In the genomic region with DNA sequence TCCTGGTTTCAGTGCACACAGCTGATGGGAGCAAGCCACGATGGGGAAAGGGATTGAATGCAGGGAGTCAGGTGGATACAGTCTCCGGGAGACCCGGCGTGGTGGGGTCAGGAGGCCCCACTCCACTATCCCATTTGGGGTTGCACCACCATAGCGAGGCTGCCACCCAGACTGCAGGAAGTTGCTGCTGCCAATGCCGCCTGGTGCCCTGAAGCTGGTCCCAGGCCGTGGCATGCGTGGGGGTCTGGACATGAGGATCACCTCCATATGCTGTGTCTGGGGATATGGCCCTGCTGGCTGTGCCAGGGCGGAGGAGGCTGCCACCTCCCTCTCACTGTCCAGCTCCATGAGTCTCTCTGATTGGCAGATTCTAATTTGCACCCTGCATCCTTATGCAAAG, we compare ENCODE assay signal across 20 cellular contexts. TPM values are rescaled to one million over a fixed set of nuclear protein-coding genes. Genes with fewer than 3 reads are reported as not detected.
A peak's percentile ranks its signal among the peaks of the same experiment; 100 is the strongest.
DNase-seq lines count a peak whose midpoint lies in the region; ATAC-seq, FAIRE-seq and TF ChIP-seq lines count a peak whose summit lies in the region.
"Had no signal": no experiment of that assay in that cellular context is flagged by ENCODE, and none has a peak within 500 bp of the region (broad histone marks: within the 10 kb centered on the region; RNA-seq: fewer than 3 reads in every experiment).

No MANE protein-coding gene starts in this region.

- H3K18ac ChIP-seq in H1 (ENCODE audit: extremely low read depth, low read length) = no peak overlapping the region
- H3K18ac ChIP-seq in mesenchymal stem cell (ENCODE audit: low read depth in 1 of 2, low read length in 2 of 2) = no peak overlapping the region

- no peak overlapping the region for H3K23ac ChIP-seq in H1 (ENCODE audit: insufficient read length)
- H3K23ac ChIP-seq in mesenchymal stem cell (ENCODE audit: low read length in 2 of 2) = no peak overlapping the region

- H4K5ac ChIP-seq in H1 (ENCODE audit: insufficient read length, low read depth, low read length) = no peak overlapping the region

- H3K36me3 ChIP-seq in left ventricle myocardium inferior (no peaks in the 10 kb centered on the region), H1 (ENCODE audit: control insufficient read depth in 2 of 4, insufficient read depth in 4 of 4, low read length in 3 of 4) (no peaks in the 10 kb centered on the region), mesenchymal stem cell (ENCODE audit: control insufficient read depth in 1 of 2, insufficient read depth in 2 of 2, low read depth in 1 of 2, low read length in 2 of 2) (peaks cover 31 to 65% of the 10 kb centered on the region in 2 experiments), sigmoid colon (peaks cover 0 to 12% (median 9%) of the 10 kb centered on the region in 4 donors)

- no peak overlapping the region for H3K4ac ChIP-seq in H1 (replicated peaks; ENCODE audit: insufficient read length, low read depth, low read length)
- H3K4ac ChIP-seq in mesenchymal stem cell (ENCODE audit: low read depth in 1 of 2, low read length in 2 of 2) = no peak overlapping the region

- H4K8ac ChIP-seq in H1 (ENCODE audit: extremely low read depth, insufficient read depth, low read length) (peak overlapping the region; percentile 4; the same call in 1 of the 2 replicates), mesenchymal stem cell (ENCODE audit: low read length) (no peak overlapping the region)

- 79% methylated on average over 7 of the region's 9 CpGs; no CpG with 5 or more reads in 1 of the 2 experiments for WGBS in H1 (ENCODE audit: extremely low coverage in 1 of 2, insufficient coverage in 1 of 2, insufficient read length in 1 of 2, insufficient replicate concordance in 2 of 2, low coverage in 1 of 2, low lambda C conversion rate in 2 of 2, missing lambda C conversion rate in 1 of 2), 2 experiments
- WGBS in mesenchymal stem cell = 87% methylated on average over 9 of the region's 9 CpGs
- WGBS in sigmoid colon, 2 donors = 80 to 83% methylated on average over 9 of the region's 9 CpGs

- TF ChIP-seq RAD21 in H1 (IDR thresholded peaks at IDR 0.05 in 1 of 2, conservative IDR thresholded peaks at IDR 0.05 in 1 of 2; ENCODE audit: low read depth in 2 of 2, low read length in 2 of 2) = no peak

- H3K4me2 ChIP-seq in H1 (ENCODE audit: insufficient read depth in 1 of 2, low read depth in 2 of 2, low read length in 2 of 2) = no peak overlapping the region
- H3K4me2 ChIP-seq in mesenchymal stem cell (ENCODE audit: low read length, poor library complexity, severe bottlenecking) = no peak overlapping the region
- H3K4me2 ChIP-seq: GM23338 had no signal

- H3K9me3 ChIP-seq in left ventricle myocardium inferior (replicated peaks) (no peaks in the 10 kb centered on the region), H1 (ENCODE audit: insufficient read depth in 2 of 2, low read depth in 1 of 2, low read length in 1 of 2) (peaks cover 0 to 5% of the 10 kb centered on the region in 2 experiments; a peak in 1 of 4 replicates), mesenchymal stem cell (ENCODE audit: control insufficient read depth, low read length) (no peaks in the 10 kb centered on the region), sigmoid colon (no peaks in the 10 kb centered on the region)

- no peak overlapping the region for H2AK5ac ChIP-seq in H1 (ENCODE audit: low read depth, low read length)
- H2AK5ac ChIP-seq in mesenchymal stem cell (ENCODE audit: low read length, severe bottlenecking) = no peak overlapping the region

- no peak overlapping the region for H2AFZ ChIP-seq in H1 (ENCODE audit: low read length)
- no peak overlapping the region for H2AFZ ChIP-seq in mesenchymal stem cell (ENCODE audit: low read depth, low read length)
- H2AFZ ChIP-seq: GM23338 had no signal

- H3K79me2 ChIP-seq in H1 (ENCODE audit: control insufficient read depth in 1 of 2, insufficient read depth in 2 of 2, low read length in 2 of 2) = no peaks in the 10 kb centered on the region

- TF ChIP-seq CTCF in left ventricle myocardium inferior (IDR thresholded peaks at IDR 0.05; ENCODE audit: borderline replicate concordance) = no peak
- TF ChIP-seq CTCF in H1 (IDR thresholded peaks at IDR 0.05; ENCODE audit: control extremely low read depth in 1 of 3, insufficient read depth in 1 of 3, low read depth in 1 of 3, low read length in 3 of 3) = no peak
- no peak for TF ChIP-seq CTCF in sigmoid colon (IDR thresholded peaks at IDR 0.05)

- DNase-seq in left ventricle myocardium superior (peak; percentile 3), left ventricle myocardium inferior (no peak), H1 (ENCODE audit: low read depth in 1 of 2, low spot score in 2 of 2) (no peak), mesenchymal stem cell (no peak), sigmoid colon (peak; percentile 59), RPMI8226 (no peak), NCI-H748 treated with DMSO at 0.1 percent for 48 hours (lab: John Stamatoyannopoulos, UW) (no peak)
- DNase-seq: ACHN; CD8-positive, alpha-beta T cell; COR-L47; DMS153; DMS79 treated with DMSO at 0.1 percent for 48 hours; EL; H9 had no signal

- TF ChIP-seq POLR2A in H1 (IDR thresholded peaks at IDR 0.05; ENCODE audit: control extremely low read depth in 1 of 2, low read depth in 2 of 2, low read length in 2 of 2) (no peak), sigmoid colon (IDR thresholded peaks at IDR 0.05) (no peak)

- H3K79me1 ChIP-seq in H1 (ENCODE audit: low read depth, low read length) (no peaks in the 10 kb centered on the region), mesenchymal stem cell (replicated peaks; ENCODE audit: low read length, poor library complexity, severe bottlenecking) (peaks cover 66% of the 10 kb centered on the region)

- no peak overlapping the region for H2BK15ac ChIP-seq in H1 (ENCODE audit: low read length)
- H2BK15ac ChIP-seq in mesenchymal stem cell (ENCODE audit: low read depth, poor library complexity, severe bottlenecking) = no peak overlapping the region

- no peak for ATAC-seq in left ventricle myocardium superior
- no peak for ATAC-seq in HG03045 (IDR thresholded peaks at IDR 0.05; ENCODE audit: unreplicated experiment)
- ATAC-seq: CD8-positive, alpha-beta T cell; GM23338 had no signal

- H3K56ac ChIP-seq in H1 (replicated peaks; ENCODE audit: insufficient read length, low read depth, low read length) = no peak overlapping the region

- H3K9ac ChIP-seq in H1 (replicated peaks in 1 of 4; ENCODE audit: extremely low read depth in 1 of 4, low read depth in 3 of 4, low read length in 3 of 4) (no peak overlapping the region), mesenchymal stem cell (ENCODE audit: low read length) (no peak overlapping the region)

- TF ChIP-seq EP300 in H1 (IDR thresholded peaks at IDR 0.05; ENCODE audit: borderline replicate concordance in 1 of 2, low read depth in 2 of 2, low read length in 2 of 2) (no peak), sigmoid colon (IDR thresholded peaks at IDR 0.05) (no peak)

- H2BK20ac ChIP-seq in H1 (ENCODE audit: low read length) = no peak overlapping the region

- CTCF ChIA-PET in H1 (lab: Charles Lee; ENCODE audit: partially characterized antibody) = interaction anchor here (0.6 to 8.0 kb wide), 9 partner anchors 8 to 250 kb away, joined by 3 to 54 read pairs (median 6); no protein-coding TSS in a partner anchor

- no peak overlapping the region for H4K91ac ChIP-seq in H1 (replicated peaks; ENCODE audit: insufficient read length, low read length)
- H4K91ac ChIP-seq in mesenchymal stem cell (ENCODE audit: low read length) = peak overlapping the region; percentile 46

- H3K27me3 ChIP-seq in left ventricle myocardium inferior (ENCODE audit: low read depth) (no peaks in the 10 kb centered on the region), H1 (replicated peaks in 1 of 4; ENCODE audit: control insufficient read depth in 3 of 4, extremely low read depth in 1 of 4, insufficient read depth in 3 of 4, low read length in 3 of 4) (no peaks in the 10 kb centered on the region), mesenchymal stem cell (ENCODE audit: control insufficient read depth in 1 of 2, insufficient read depth in 1 of 2, low read length in 2 of 2) (no peaks in the 10 kb centered on the region), sigmoid colon (no peaks in the 10 kb centered on the region)

- H3K4me1 ChIP-seq in left ventricle myocardium inferior (peaks cover 41% of the 10 kb centered on the region), H1 (replicated peaks in 1 of 4; ENCODE audit: control insufficient read depth in 3 of 4, insufficient read depth in 4 of 4, low read length in 3 of 4) (no peaks in the 10 kb centered on the region), mesenchymal stem cell (ENCODE audit: control insufficient read depth, insufficient read depth, low read depth, low read length) (peaks cover 27% of the 10 kb centered on the region), sigmoid colon (peaks cover 0 to 63% (median 54%) of the 10 kb centered on the region in 4 donors)

- H3K27ac ChIP-seq in left ventricle myocardium inferior (replicated peaks) (no peak overlapping the region), H1 (ENCODE audit: low read depth, low read length) (no peak overlapping the region), mesenchymal stem cell (ENCODE audit: low read length, poor library complexity, severe bottlenecking) (no peak overlapping the region), sigmoid colon (no peak overlapping the region)

- H2BK5ac ChIP-seq in H1 (ENCODE audit: low read depth, low read length) (no peak overlapping the region), mesenchymal stem cell (ENCODE audit: low read depth, low read length, poor library complexity, severe bottlenecking) (no peak overlapping the region)

- H2BK12ac ChIP-seq in H1 (ENCODE audit: low read depth, low read length) = no peak overlapping the region
- H2BK12ac ChIP-seq in mesenchymal stem cell (ENCODE audit: low read length in 2 of 2) = no peak overlapping the region

- POLR2A ChIA-PET in H1 (lab: Charles Lee; ENCODE audit: partially characterized antibody) = no interaction called here

- intact Hi-C loops in left ventricle myocardium superior (cut with micrococcal nuclease) (no loop called here), left ventricle myocardium inferior (cut with micrococcal nuclease) (no loop called here), sigmoid colon (cut with DNase I) (loop anchor here (5.0 kb wide), 1 partner anchor 235 kb away; no protein-coding TSS in a partner anchor)

- peaks cover 0 to 4% of the 10 kb centered on the region in 2 experiments for H4K20me1 ChIP-seq in H1 (replicated peaks in 1 of 2; ENCODE audit: control insufficient read depth in 1 of 2, insufficient read depth in 2 of 2, low read length in 2 of 2)

- FAIRE-seq in H1 (lab: Jason Lieb, UNC) = no peak
- FAIRE-seq: D721Med, G401.6, GM12891 had no signal

- peaks cover 15% of the 10 kb centered on the region; the same call in 1 of the 2 replicates for H3K23me2 ChIP-seq in H1 (ENCODE audit: low read depth, low read length)

- no peak overlapping the region for H3K4me3 ChIP-seq in left ventricle myocardium inferior
- H3K4me3 ChIP-seq in H1 (ENCODE audit: extremely low read depth in 1 of 4, insufficient read depth in 2 of 4, low read depth in 3 of 4, low read length in 4 of 4) = no peak overlapping the region
- no peak overlapping the region for H3K4me3 ChIP-seq in mesenchymal stem cell (ENCODE audit: insufficient read depth in 1 of 2, low read depth in 1 of 2, low read length in 2 of 2)
- H3K4me3 ChIP-seq in sigmoid colon = no peak overlapping the region
- H3K4me3 ChIP-seq: GM23338 had no signal

- no peak overlapping the region for H3K14ac ChIP-seq in H1 (ENCODE audit: insufficient read length)
- peak overlapping the region in 1 of 2 experiments; percentile 30 for H3K14ac ChIP-seq in mesenchymal stem cell (ENCODE audit: low read length in 2 of 2)

- no peak overlapping the region for H2BK120ac ChIP-seq in H1 (replicated peaks; ENCODE audit: low read depth, low read length)
- no peak overlapping the region for H2BK120ac ChIP-seq in mesenchymal stem cell (ENCODE audit: low read depth, low read length)

RNA-seq across cellular contexts. Expression of a gene that starts 45.3 kb away (rescaled TPM):
- 14.8 TPM for total RNA-seq in left ventricle myocardium superior
- 13.9 TPM for total RNA-seq in left ventricle myocardium inferior
- total RNA-seq in H1 (2021; fragmentation: NEBNext Ultra II Directional; extraction: Animal tissue kit (Norgen Biotek cat#: 25700)) = 10.5 and 12.0 TPM in 2 replicates
- 3.8 and 6.2 TPM in 2 replicates for polyA plus RNA-seq in H1 (2011; rRNA removed)
- polyA plus RNA-seq in H1 (2011; cell fraction: cytosol; rRNA removed) = 4.1 TPM
- 39.3 TPM for polyA plus RNA-seq in H1 (2011; cell fraction: nucleus; rRNA removed)
- 8.9 to 12.1 TPM (median 11.0 TPM) in 4 replicates for polyA plus RNA-seq in H1 (2012, experiment 1 of 2)
- 6.1 TPM for polyA plus RNA-seq in H1 (2012, experiment 2 of 2)
- 11.8 TPM for polyA plus RNA-seq in H1 (2013, experiment 1 of 2)
- 9.6 TPM for polyA plus RNA-seq in H1 (2013, experiment 2 of 2)
- 4.7 and 5.2 TPM in 2 replicates for polyA minus RNA-seq in H1 (2011; rRNA and poly(A)+ RNA removed)
- 6.1 TPM for polyA minus RNA-seq in H1 (2011; cell fraction: cytosol; rRNA and poly(A)+ RNA removed)
- 12.3 TPM for polyA minus RNA-seq in H1 (2011; cell fraction: nucleus; rRNA and poly(A)+ RNA removed)
- polyA plus RNA-seq in mesenchymal stem cell (2013, experiment 1 of 2) = 754 TPM
- polyA plus RNA-seq in mesenchymal stem cell (2013, experiment 2 of 2) = 709 TPM
- total RNA-seq in sigmoid colon = 100 to 1,000 TPM in 1 of 4 donors, 10 to 100 TPM in 3; 24.2 to 168 (median 59.4) TPM
- 10 to 100 TPM in 1 of 3 donors, 1 to 10 TPM in 2; 4.2 to 13.2 (median 4.4) TPM for polyA plus RNA-seq in sigmoid colon
- polyA plus RNA-seq: CD14-positive monocyte had no signal

Comparison
In these comparisons a context has a peak if more than half of its experiments do, and no peak if none do; other contexts are left out.
1. DNase-seq: peak in left ventricle myocardium superior (single experiment) and sigmoid colon (single experiment); none in left ventricle myocardium inferior (single experiment), H1 (0 of 2), mesenchymal stem cell (single experiment), RPMI8226 (single experiment) and NCI-H748 treated with DMSO at 0.1 percent for 48 hours (single experiment).